In genomic region chr6:137076277-137077068, GRCh38 we compare ENCODE assay signal across 8 cellular contexts. TPM values are rescaled to one million over a fixed set of nuclear protein-coding genes. Genes with fewer than 3 reads are reported as not detected.
A peak's percentile ranks its signal among the peaks of the same experiment; 100 is the strongest.
DNase-seq lines count a peak whose midpoint lies in the region; ATAC-seq, FAIRE-seq and TF ChIP-seq lines count a peak whose summit lies in the region.

No MANE protein-coding gene starts in this region.

- H3K4me1 ChIP-seq in left lung = no peaks in the 10 kb centered on the region

- H3K9me3 ChIP-seq in WERI-Rb-1 (ENCODE audit: severe bottlenecking) = no peaks in the 10 kb centered on the region
- no peaks in the 10 kb centered on the region for H3K9me3 ChIP-seq in left lung

- H3K27me3 ChIP-seq in WERI-Rb-1 (ENCODE audit: insufficient read depth, low read depth, severe bottlenecking) = no peaks in the 10 kb centered on the region
- peaks cover 0 to 1% of the 10 kb centered on the region in 2 donors for H3K27me3 ChIP-seq in left lung

- ATAC-seq in HG03280 (IDR thresholded peaks at IDR 0.05; ENCODE audit: unreplicated experiment) (peak; percentile 100), left lung (peak; percentile 100)

- H3K36me3 ChIP-seq in WERI-Rb-1 (no peaks in the 10 kb centered on the region), left lung (no peaks in the 10 kb centered on the region)

- DNase-seq in CD1c-positive myeloid dendritic cell (ENCODE audit: extremely low spot score) (peak; percentile 81), GM19239 (ENCODE audit: insufficient read length, low spot score) (peak; percentile 48), NCI-H2196 treated with DMSO at 0.1 percent for 48 hours (lab: John Stamatoyannopoulos, UW; ENCODE audit: unreplicated experiment) (peak; percentile 68), WERI-Rb-1 (peak; percentile 79), choroid plexus epithelial cell (ENCODE audit: low read depth) (peak; percentile 83), left lung (peak; percentile 72 to 75)
- peak; percentile 18 to 34 (median 32) for DNase-seq in stimulated activated CD4-positive, alpha-beta T cell treated with anti-CD3 and anti-CD28 coated beads, TNF-alpha, amount 100 ng/mL, for 48 hours (ENCODE audit: low read depth in 3 of 3)

- intact Hi-C loops in left lung (cut with DNase I) = no loop called here

- TF ChIP-seq CTCF in WERI-Rb-1 (IDR thresholded peaks at IDR 0.05; ENCODE audit: low read depth, low read length) (peak; percentile 93), choroid plexus epithelial cell (conservative IDR thresholded peaks at IDR 0.05; ENCODE audit: low read depth, low read length) (peak; percentile 94), left lung (IDR thresholded peaks at IDR 0.05) (peak; percentile 74 to 81)

- H3K4me3 ChIP-seq in WERI-Rb-1 (ENCODE audit: low read depth, low read length) (no peak overlapping the region), choroid plexus epithelial cell (ENCODE audit: low read depth, low read length) (no peak overlapping the region), left lung (no peak overlapping the region)

- FAIRE-seq in GM19239 (lab: Jason Lieb, UNC) = peak; percentile 98

- H3K27ac ChIP-seq in WERI-Rb-1 = no peak overlapping the region
- no peak overlapping the region for H3K27ac ChIP-seq in left lung

RNA-seq across cellular contexts. Expression of gene IL20RA, which starts 31.7 kb away (rescaled TPM):
- 1 to 10 TPM; 4.0 to 6.0 TPM for total RNA-seq in left lung

Comparison
In these comparisons a context has a peak if more than half of its experiments do, and no peak if none do; other contexts are left out.
1. DNase-seq: peak in every context shown above with its lines; median percentile 83 in choroid plexus epithelial cell; 81 in CD1c-positive myeloid dendritic cell; 79 in WERI-Rb-1; 74 in left lung; 68 in NCI-H2196 treated with DMSO at 0.1 percent for 48 hours; 48 in GM19239; 32 in stimulated activated CD4-positive, alpha-beta T cell treated with anti-CD3 and anti-CD28 coated beads, TNF-alpha, amount 100 ng/mL, for 48 hours.